18 cellular contexts compared by ENCODE assay signal in genomic region chr4:14336656-14337055, GRCh38.
"Had no signal": no experiment of that assay in that cellular context is flagged by ENCODE, and none has a peak within 500 bp of the region (broad histone marks: within the 10 kb centered on the region; RNA-seq: fewer than 3 reads in every experiment).

No MANE protein-coding gene starts in this region.

- H3K27me3 ChIP-seq: neural progenitor cell, pancreas, stomach, testis, upper lobe of left lung had no signal

- H3K4me1 ChIP-seq: esophagus squamous epithelium, lower lobe of right lung, pancreas, stomach, testis, upper lobe of left lung had no signal

- H3K36me3 ChIP-seq: esophagus squamous epithelium, lower lobe of right lung, neural progenitor cell, pancreas, stomach, upper lobe of left lung had no signal

- H3K4me3 ChIP-seq: coronary artery, esophagus squamous epithelium, lower lobe of right lung, neural progenitor cell, pancreas, stomach, testis, upper lobe of left lung had no signal

- H3K27ac ChIP-seq: coronary artery, esophagus squamous epithelium, lower lobe of right lung, neural progenitor cell, pancreas, stomach, testis, upper lobe of left lung had no signal

- FAIRE-seq: pancreas had no signal

- H3K9me3 ChIP-seq: esophagus squamous epithelium, lower lobe of right lung, pancreas, testis, upper lobe of left lung had no signal

- DNase-seq: activated CD4-positive, alpha-beta memory T cell treated with anti-CD3 and anti-CD28 coated beads, Interleukin-2, amount 10 ng/mL, durations not matched to agents 7 days and 5 days; activated CD4-positive, alpha-beta T cell treated with anti-CD3 and anti-CD28 coated beads for 4 hours; activated effector memory CD4-positive, alpha-beta T cell treated with Interleukin-2 at 50 U/mL for 16 hours; activated T-cell treated with anti-CD3 and anti-CD28 coated beads, Interleukin-2, amount 50 U/mL, for 24 hours; esophagus squamous epithelium; head of caudate nucleus; left cardiac atrium; lower lobe of right lung; midbrain; pancreas; stimulated activated CD4-positive, alpha-beta T cell treated with anti-CD3 and anti-CD28 coated beads, Interleukin-12 subunit alpha, Interleukin-12 subunit beta, amount 100 ng/mL, for 4 hours; stimulated activated CD4-positive, alpha-beta T cell treated with anti-CD3 and anti-CD28 coated beads, Interleukin-2, amount 100 ng/mL, for 24 hours; stomach; testis; upper lobe of left lung had no signal

- ATAC-seq: left cardiac atrium, lower lobe of right lung, pancreas, WTC11 had no signal
